Comparison of ENCODE assay signal across 8 cellular contexts in the genomic region with DNA sequence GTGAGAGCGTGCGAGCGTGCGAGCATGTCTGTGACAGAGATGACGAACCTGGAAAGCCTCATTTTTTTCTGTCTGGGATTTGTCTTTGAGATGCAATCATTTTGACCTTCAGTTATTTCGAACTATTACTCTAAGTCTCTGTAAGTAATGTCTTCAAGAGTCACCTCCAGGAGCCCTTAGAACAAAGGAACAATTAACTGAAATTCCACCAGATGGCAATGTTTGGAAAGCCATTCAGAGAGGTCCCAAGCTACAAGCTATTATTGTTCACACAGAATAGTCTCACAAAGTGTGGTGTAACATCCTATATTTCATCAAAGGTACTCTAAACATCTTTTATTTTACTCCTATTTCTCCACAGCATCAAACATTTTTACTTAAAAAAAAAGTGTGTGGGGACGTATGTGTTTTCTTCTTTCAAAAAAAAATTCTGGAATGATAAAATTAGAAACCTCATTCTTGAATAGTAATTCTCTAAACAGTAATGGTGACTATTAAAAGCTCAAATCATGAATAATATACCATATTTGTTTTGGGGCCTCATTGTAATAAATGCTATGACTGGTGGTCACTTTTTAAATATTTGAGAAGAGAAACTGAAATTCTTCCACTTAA. TPM values are rescaled to one million over a fixed set of nuclear protein-coding genes. Genes with fewer than 3 reads are reported as not detected.
A peak's percentile ranks its signal among the peaks of the same experiment; 100 is the strongest.
DNase-seq lines count a peak whose midpoint lies in the region; ATAC-seq and TF ChIP-seq lines count a peak whose summit lies in the region.

No MANE protein-coding gene starts in this region.

- H3K9me3 ChIP-seq in NT2/D1 (ENCODE audit: insufficient read depth, low read length) (no peaks in the 10 kb centered on the region), transverse colon (no peaks in the 10 kb centered on the region)

- H3K4me3 ChIP-seq in NT2/D1 (ENCODE audit: insufficient read length, low read depth) (no peak overlapping the region), transverse colon (no peak overlapping the region)

- H3K27ac ChIP-seq in transverse colon = no peak overlapping the region

- TF ChIP-seq EP300 in transverse colon (IDR thresholded peaks at IDR 0.05; ENCODE audit: low read depth) = no peak

- peak; percentile 54 to 69 (median 60) for TF ChIP-seq CTCF in transverse colon (IDR thresholded peaks at IDR 0.05)

- H3K27me3 ChIP-seq in NT2/D1 (ENCODE audit: insufficient read depth, insufficient read length) (no peaks in the 10 kb centered on the region), transverse colon (no peaks in the 10 kb centered on the region)

- in situ Hi-C loops in transverse colon (cut with MboI; ENCODE audit: low pct_ligation_motif_present in 1 of 4, low pct_unique_long_range_greater_than_20kb in 1 of 4, low sequenced_read_pairs in 3 of 4) = loop anchor here (10.0 to 25.0 kb wide), 4 partner anchors 131 to 356 kb away; a partner anchor contains a TSS

- WGBS in transverse colon (ENCODE audit: low coverage in 1 of 2), 2 donors = 65 to 67% methylated on average over 7 of the region's 7 CpGs

- H3K9ac ChIP-seq in NT2/D1 (ENCODE audit: insufficient read length, low read depth) = no peak overlapping the region

- intact Hi-C loops in transverse colon (cut with DNase I; ENCODE audit: low total_unique reads) = loop anchor here (2.0 kb wide), 1 partner anchor 139 kb away; no protein-coding TSS in a partner anchor

- DNase-seq in GF-D8 (lab: John Stamatoyannopoulos, UW) (peak; percentile 52), HuH-7.5 (ENCODE audit: low spot score) (peak; percentile 14), NT2/D1 (ENCODE audit: low read depth, low spot score) (peak; percentile 28), cerebellum (ENCODE audit: low spot score) (peak; percentile 70), left lobe of liver (ENCODE audit: low spot score) (no peak), transverse colon (no peak)
- no peak for DNase-seq in activated CD4-positive, alpha-beta T cell treated with anti-CD3 and anti-CD28 coated beads for 1 hour

- TF ChIP-seq POLR2A in transverse colon (IDR thresholded peaks at IDR 0.05) = no peak

- H3K4me1 ChIP-seq in NT2/D1 (ENCODE audit: insufficient read depth, insufficient read length) (no peaks in the 10 kb centered on the region), transverse colon (no peaks in the 10 kb centered on the region)

- no peaks in the 10 kb centered on the region for H3K36me3 ChIP-seq in NT2/D1 (ENCODE audit: insufficient read depth, insufficient read length, low read length)
- H3K36me3 ChIP-seq in transverse colon = no peaks in the 10 kb centered on the region

- peak; percentile 90 for ATAC-seq in GM21529 (IDR thresholded peaks at IDR 0.05; ENCODE audit: unreplicated experiment)
- ATAC-seq in left lobe of liver = peak; percentile 91

RNA-seq across cellular contexts. Expression of a gene that starts 35.1 kb away (rescaled TPM):
- 60.4 TPM for total RNA-seq in cerebellum
- total RNA-seq in left lobe of liver = 16.8 TPM
- 100 to 1,000 TPM in 1 of 4 donors, 10 to 100 TPM in 3; 23.1 to 102 (median 48.5) TPM for total RNA-seq in transverse colon

Comparison
In these comparisons a context has a peak if more than half of its experiments do, and no peak if none do; other contexts are left out.
1. DNase-seq: peak in GF-D8 (single experiment), HuH-7.5 (single experiment), NT2/D1 (single experiment) and cerebellum (single experiment); none in left lobe of liver (single experiment), transverse colon (single experiment) and activated CD4-positive, alpha-beta T cell treated with anti-CD3 and anti-CD28 coated beads for 1 hour (single experiment).